In genomic region chrX:153595859-153596857, GRCh38 we compare ENCODE assay signal across 1 cellular context.
TF ChIP-seq lines count a peak whose summit lies in the region.

No MANE protein-coding gene starts in this region.

TF ChIP-seq in A549, 52 proteins besides CTCF, POLR2A, EP300 and RAD21:
- TF ChIP-seq ZSCAN20 (CRISPR knock-in tag; IDR thresholded peaks at IDR 0.05) (no peak), KDM5A (IDR thresholded peaks at IDR 0.05) (no peak), CEBPB (IDR thresholded peaks at IDR 0.05) (no peak), MAZ (IDR thresholded peaks at IDR 0.05; ENCODE audit: borderline replicate concordance, low read depth, low read length) (no peak), NFE2L2 (conservative IDR thresholded peaks at IDR 0.05; ENCODE audit: low read length) (no peak), PBX3 (IDR thresholded peaks at IDR 0.05) (no peak), CHD2 (IDR thresholded peaks at IDR 0.05; ENCODE audit: low read length, partially characterized antibody) (no peak), RCOR1 (IDR thresholded peaks at IDR 0.05; ENCODE audit: low read depth, low read length) (no peak), USF2 (IDR thresholded peaks at IDR 0.05) (no peak), ATOH8 (CRISPR knock-in tag; IDR thresholded peaks at IDR 0.05; ENCODE audit: low read depth) (no peak), EHF (CRISPR knock-in tag; IDR thresholded peaks at IDR 0.05) (no peak), ZNF302 (CRISPR knock-in tag; IDR thresholded peaks at IDR 0.05) (no peak)
- TF ChIP-seq, protein P1, sequence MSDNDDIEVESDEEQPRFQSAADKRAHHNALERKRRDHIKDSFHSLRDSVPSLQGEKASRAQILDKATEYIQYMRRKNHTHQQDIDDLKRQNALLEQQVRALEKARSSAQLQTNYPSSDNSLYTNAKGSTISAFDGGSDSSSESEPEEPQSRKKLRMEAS (IDR thresholded peaks at IDR 0.05) = no peak
- TF ChIP-seq, protein P2, sequence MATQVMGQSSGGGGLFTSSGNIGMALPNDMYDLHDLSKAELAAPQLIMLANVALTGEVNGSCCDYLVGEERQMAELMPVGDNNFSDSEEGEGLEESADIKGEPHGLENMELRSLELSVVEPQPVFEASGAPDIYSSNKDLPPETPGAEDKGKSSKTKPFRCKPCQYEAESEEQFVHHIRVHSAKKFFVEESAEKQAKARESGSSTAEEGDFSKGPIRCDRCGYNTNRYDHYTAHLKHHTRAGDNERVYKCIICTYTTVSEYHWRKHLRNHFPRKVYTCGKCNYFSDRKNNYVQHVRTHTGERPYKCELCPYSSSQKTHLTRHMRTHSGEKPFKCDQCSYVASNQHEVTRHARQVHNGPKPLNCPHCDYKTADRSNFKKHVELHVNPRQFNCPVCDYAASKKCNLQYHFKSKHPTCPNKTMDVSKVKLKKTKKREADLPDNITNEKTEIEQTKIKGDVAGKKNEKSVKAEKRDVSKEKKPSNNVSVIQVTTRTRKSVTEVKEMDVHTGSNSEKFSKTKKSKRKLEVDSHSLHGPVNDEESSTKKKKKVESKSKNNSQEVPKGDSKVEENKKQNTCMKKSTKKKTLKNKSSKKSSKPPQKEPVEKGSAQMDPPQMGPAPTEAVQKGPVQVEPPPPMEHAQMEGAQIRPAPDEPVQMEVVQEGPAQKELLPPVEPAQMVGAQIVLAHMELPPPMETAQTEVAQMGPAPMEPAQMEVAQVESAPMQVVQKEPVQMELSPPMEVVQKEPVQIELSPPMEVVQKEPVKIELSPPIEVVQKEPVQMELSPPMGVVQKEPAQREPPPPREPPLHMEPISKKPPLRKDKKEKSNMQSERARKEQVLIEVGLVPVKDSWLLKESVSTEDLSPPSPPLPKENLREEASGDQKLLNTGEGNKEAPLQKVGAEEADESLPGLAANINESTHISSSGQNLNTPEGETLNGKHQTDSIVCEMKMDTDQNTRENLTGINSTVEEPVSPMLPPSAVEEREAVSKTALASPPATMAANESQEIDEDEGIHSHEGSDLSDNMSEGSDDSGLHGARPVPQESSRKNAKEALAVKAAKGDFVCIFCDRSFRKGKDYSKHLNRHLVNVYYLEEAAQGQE (IDR thresholded peaks at IDR 0.05) = no peak
